ENCODE assay signal across 21 cellular contexts in the genomic region with DNA sequence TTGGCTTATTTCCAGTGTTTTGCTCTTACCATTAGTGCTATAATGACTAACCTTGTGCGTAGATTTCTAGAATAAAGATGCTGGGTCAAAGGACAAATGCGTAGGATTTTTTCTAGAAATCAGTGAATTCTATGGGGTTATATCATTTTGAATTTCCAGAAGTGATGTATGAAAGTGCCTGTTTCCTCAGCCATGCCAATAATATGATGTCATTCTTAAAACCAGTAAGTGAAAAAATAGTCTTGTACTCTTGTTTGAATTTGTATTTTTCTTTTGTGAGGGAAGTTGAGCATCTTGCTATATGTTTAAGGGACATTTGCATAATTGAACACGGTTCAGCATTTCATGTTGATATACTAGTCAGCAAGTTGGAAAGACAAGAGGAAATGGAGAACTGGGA.
"Had no signal": no experiment of that assay in that cellular context is flagged by ENCODE, and none has a peak within 500 bp of the region (broad histone marks: within the 10 kb centered on the region; RNA-seq: fewer than 3 reads in every experiment).

No MANE protein-coding gene starts in this region.

- H3K4me3 ChIP-seq: gastrocnemius medialis, lung, mucosa of descending colon, pancreas, sigmoid colon, stomach, thyroid gland had no signal

- H3K27me3 ChIP-seq: thyroid gland had no signal

- FAIRE-seq: colon, kidney, pancreas had no signal

- H3K9me3 ChIP-seq: gastrocnemius medialis, mucosa of descending colon, neutrophil, pancreas, sigmoid colon, thyroid gland had no signal

- DNase-seq: effector CD8-positive, alpha-beta T cell; endodermal cell; foreskin fibroblast; gastrocnemius medialis; head of caudate nucleus; kidney; mesenchymal stem cell; mucosa of descending colon; naive B cell; pancreas; sigmoid colon; stimulated activated CD4-positive, alpha-beta T cell treated with anti-CD3 and anti-CD28 coated beads, Interleukin-2, amount 100 ng/mL, for 24 hours; stimulated activated CD4-positive, alpha-beta T cell treated with anti-CD3 and anti-CD28 coated beads, Interleukin-4, amount 100 ng/mL, for 24 hours; stimulated activated naive CD4-positive, alpha-beta T cell treated with Interleukin-2 at 50 U/mL for 16 hours; stomach; thyroid gland; trophoblast cell had no signal

- H3K27ac ChIP-seq: epithelial cell of prostate, gastrocnemius medialis, neutrophil, pancreas, sigmoid colon, stomach, thyroid gland had no signal

- H3K36me3 ChIP-seq: gastrocnemius medialis, neutrophil, pancreas, sigmoid colon, stomach, thyroid gland had no signal
